In genomic region chr5:75511435-75512382, GRCh38 we compare ENCODE assay signal across 8 cellular contexts. TPM values are rescaled to one million over a fixed set of nuclear protein-coding genes. Genes with fewer than 3 reads are reported as not detected.
DNase-seq lines count a peak whose midpoint lies in the region; ATAC-seq, FAIRE-seq and TF ChIP-seq lines count a peak whose summit lies in the region.

CERT1 (minus strand) TSS chr5:75511629; CDS start chr5:75511207, 422 bp downstream.
POLK (plus strand) TSS chr5:75511891.

- DNase-seq in GM12891 (ENCODE audit: insufficient read length, low spot score) (peak; percentile 82), NCI-H1436 treated with DMSO at 0.1 percent for 48 hours (lab: John Stamatoyannopoulos, UW) (peak; percentile 84), T-cell (peak; percentile 78 to 93 (median 86)), cardiac septum (ENCODE audit: low spot score) (peak; percentile 100), pons (ENCODE audit: low spot score) (peak; percentile 99), type B pancreatic cell (ENCODE audit: extremely low spot score, unreplicated experiment) (peak; percentile 97)

- ATAC-seq in HG02840 (IDR thresholded peaks at IDR 0.05; ENCODE audit: low FRiP score, unreplicated experiment) (peak; percentile 85), T-cell (replicated peaks in 1 of 4) (peak; percentile 91 to 94 (median 92))

- FAIRE-seq in GM12891 (lab: Jason Lieb, UNC): peak; percentile 98

- H3K27ac Mint-ChIP-seq in T-cell (peak within 1 kb of the TSS; percentile 91 to 94), type B pancreatic cell (peak within 1 kb of the TSS; percentile 97)

- peak within 1 kb of the TSS; percentile 93 to 94 (median 93) for H3K4me3 Mint-ChIP-seq in T-cell
- peak within 1 kb of the TSS; percentile 99 for H3K4me3 Mint-ChIP-seq in type B pancreatic cell

- no peaks in the 10 kb centered on the region for H3K9me3 Mint-ChIP-seq in T-cell
- H3K9me3 Mint-ChIP-seq in type B pancreatic cell: peaks cover 5% of the 10 kb centered on the region

- 1 to 2% (median 1%) methylated on average over 61 to 71 of the region's 71 CpGs for WGBS in adipose tissue, 3 donors

- intact Hi-C loops in cardiac septum (cut with DNase I): loop anchor here (2.0 to 10.0 kb wide), 5 partner anchors 55 to 277 kb away; partner anchors contain the start of genes ANKRD31, HMGCR and POC5

- TF ChIP-seq CTCF in type B pancreatic cell (conservative IDR thresholded peaks at IDR 0.05): no peak

- H3K36me3 Mint-ChIP-seq in T-cell (peaks cover 3% of the 10 kb centered on the region), type B pancreatic cell (peaks cover 8% of the 10 kb centered on the region)

- POLR2A ChIA-PET in T-cell (lab: Charles Lee): interaction anchor here (0.5 to 1.2 kb wide), 4 partner anchors 146 to 1666 kb away, joined by 3 to 10 read pairs (median 4); partner anchors contain the start of gene POC5 (in 1 of the 2)

- CTCF ChIA-PET in T-cell (lab: Charles Lee): interaction anchor here in 1 of 2 donors (0.7 kb wide), 1 partner anchor 175 kb away, joined by 4 read pairs; no protein-coding TSS in a partner anchor

- TF ChIP-seq POLR2A in GM12891 (IDR thresholded peaks at IDR 0.05; ENCODE audit: low read depth, low read length): peak; percentile 57

- no peaks in the 10 kb centered on the region for H3K27me3 Mint-ChIP-seq in T-cell
- no peaks in the 10 kb centered on the region for H3K27me3 Mint-ChIP-seq in type B pancreatic cell

- H3K4me1 Mint-ChIP-seq in T-cell (peaks cover 58 to 70% (median 69%) of the 10 kb centered on the region in 3 donors), type B pancreatic cell (ENCODE audit: unreplicated experiment) (peaks cover 33% of the 10 kb centered on the region)

- H3K27ac ChIP-seq in adipose tissue (ENCODE audit: low read depth, low read length): peak within 1 kb of the TSS; percentile 76

TF ChIP-seq in GM12891, 5 proteins besides CTCF, POLR2A, EP300 and RAD21:
- peak; percentile 68 for TF ChIP-seq POU2F2 (IDR thresholded peaks at IDR 0.05; ENCODE audit: low read depth, low read length)
- TF ChIP-seq TAF1 (IDR thresholded peaks at IDR 0.05; ENCODE audit: low read depth, low read length): peak; percentile 77
- TF ChIP-seq POLR2AphosphoS5 (IDR thresholded peaks at IDR 0.05; ENCODE audit: low read depth, low read length): peak; percentile 65; the same call in 1 of the 2 replicates
- peak; percentile 7 for TF ChIP-seq PAX5 (IDR thresholded peaks at IDR 0.05; ENCODE audit: insufficient read depth, low read length, severe bottlenecking)
- no peak; the same call in 1 of the 2 replicates for TF ChIP-seq SPI1 (IDR thresholded peaks at IDR 0.05; ENCODE audit: low read depth, low read length)

RNA-seq across cellular contexts. Expression of gene CERT1, which starts in this region (rescaled TPM):
- polyA plus RNA-seq in GM12891 (2012; ENCODE audit: low read depth, missing spikeins): 14.3 TPM
- total RNA-seq in T-cell (10 to 100 TPM; 35.7 to 39.4 (median 38.0) TPM), cardiac septum (39.5 TPM), type B pancreatic cell (ENCODE audit: low replicate concordance) (55.6 and 66.0 TPM in 2 replicates)
- polyA plus RNA-seq in adipose tissue: 10 to 100 TPM in 2 of 3 donors, 1 to 10 TPM in 1; 9.3 to 38.5 (median 19.0) TPM

RNA-seq across cellular contexts. Expression of gene POLK, which starts in this region (rescaled TPM):
- 9.3 TPM for polyA plus RNA-seq in GM12891 (2012; ENCODE audit: low read depth, missing spikeins)
- total RNA-seq in T-cell (10 to 100 TPM; 21.8 to 26.2 (median 25.0) TPM), cardiac septum (26.6 TPM), type B pancreatic cell (ENCODE audit: low replicate concordance) (13.8 and 21.2 TPM in 2 replicates)
- 1 to 10 TPM; 3.7 to 7.3 (median 6.3) TPM for polyA plus RNA-seq in adipose tissue

Comparison
In these comparisons a context has a peak if more than half of its experiments do, and no peak if none do; other contexts are left out.
1. Peak in every context shown above with its lines: DNase-seq, ATAC-seq and H3K27ac ChIP-seq.